Comparison of ENCODE assay signal across 29 cellular contexts in genomic region chr9:80127920-80128319, GRCh38.
"Had no signal": no experiment of that assay in that cellular context is flagged by ENCODE, and none has a peak within 500 bp of the region (broad histone marks: within the 10 kb centered on the region; RNA-seq: fewer than 3 reads in every experiment).

No MANE protein-coding gene starts in this region.

- H3K27me3 Mint-ChIP-seq: activated CD4-positive, alpha-beta T cell treated with anti-CD3 and anti-CD28 coated beads, Interleukin-2, amount 10 ng/mL, durations not matched to agents 7 days and 5 days had no signal

- H3K4me1 Mint-ChIP-seq: activated CD4-positive, alpha-beta T cell treated with anti-CD3 and anti-CD28 coated beads, Interleukin-2, amount 10 ng/mL, durations not matched to agents 7 days and 5 days; activated naive CD4-positive, alpha-beta T cell treated with anti-CD3 and anti-CD28 coated beads, Interleukin-2, amount 50 U/mL, for 24 hours; neural crest cell; stimulated activated effector memory CD8-positive, alpha-beta T cell treated with anti-CD3 and anti-CD28 coated beads, Interleukin-12 subunit alpha, Interleukin-12 subunit beta, amount 100 ng/mL, for 72 hours had no signal

- H3K4me3 Mint-ChIP-seq: activated CD4-positive, alpha-beta T cell treated with anti-CD3 and anti-CD28 coated beads, Interleukin-2, amount 10 ng/mL, durations not matched to agents 7 days and 5 days; activated CD8-positive, alpha-beta T cell treated with anti-CD3 and anti-CD28 coated beads, Interleukin-2, amount 10 ng/mL, durations not matched to agents 7 days and 5 days; activated naive CD4-positive, alpha-beta T cell treated with anti-CD3 and anti-CD28 coated beads, Interleukin-2, amount 50 U/mL, for 24 hours; effector memory CD8-positive, alpha-beta T cell; naive thymus-derived CD4-positive, alpha-beta T cell; neural crest cell; stimulated activated effector memory CD8-positive, alpha-beta T cell treated with anti-CD3 and anti-CD28 coated beads, Interleukin-12 subunit alpha, Interleukin-12 subunit beta, amount 100 ng/mL, for 72 hours; type B pancreatic cell had no signal

- H3K36me3 ChIP-seq: colonic mucosa, esophagus squamous epithelium, gastrocnemius medialis, lower lobe of right lung, thoracic aorta, vagina, WERI-Rb-1 had no signal

- H3K9me3 Mint-ChIP-seq: activated CD4-positive, alpha-beta T cell treated with anti-CD3 and anti-CD28 coated beads, Interleukin-2, amount 10 ng/mL, durations not matched to agents 7 days and 5 days; activated naive CD4-positive, alpha-beta T cell treated with anti-CD3 and anti-CD28 coated beads, Interleukin-2, amount 50 U/mL, for 24 hours; effector memory CD8-positive, alpha-beta T cell; naive thymus-derived CD4-positive, alpha-beta T cell; stimulated activated effector memory CD8-positive, alpha-beta T cell treated with anti-CD3 and anti-CD28 coated beads, Interleukin-12 subunit alpha, Interleukin-12 subunit beta, amount 100 ng/mL, for 72 hours; type B pancreatic cell had no signal

- FAIRE-seq: bronchial epithelial cell, endothelial cell of umbilical vein, small intestine, TTC549 had no signal

- H3K27ac Mint-ChIP-seq: activated CD4-positive, alpha-beta T cell treated with anti-CD3 and anti-CD28 coated beads, Interleukin-2, amount 10 ng/mL, durations not matched to agents 7 days and 5 days; activated CD8-positive, alpha-beta T cell treated with anti-CD3 and anti-CD28 coated beads, Interleukin-2, amount 10 ng/mL, durations not matched to agents 7 days and 5 days; activated naive CD4-positive, alpha-beta T cell treated with anti-CD3 and anti-CD28 coated beads, Interleukin-2, amount 50 U/mL, for 24 hours; effector memory CD8-positive, alpha-beta T cell; naive thymus-derived CD4-positive, alpha-beta T cell; stimulated activated effector memory CD8-positive, alpha-beta T cell treated with anti-CD3 and anti-CD28 coated beads, Interleukin-12 subunit alpha, Interleukin-12 subunit beta, amount 100 ng/mL, for 72 hours; type B pancreatic cell had no signal

- H3K36me3 Mint-ChIP-seq: activated naive CD4-positive, alpha-beta T cell treated with anti-CD3 and anti-CD28 coated beads, Interleukin-2, amount 50 U/mL, for 24 hours; naive thymus-derived CD4-positive, alpha-beta T cell; stimulated activated effector memory CD8-positive, alpha-beta T cell treated with anti-CD3 and anti-CD28 coated beads, Interleukin-12 subunit alpha, Interleukin-12 subunit beta, amount 100 ng/mL, for 72 hours; type B pancreatic cell had no signal

- H3K9me3 ChIP-seq: colonic mucosa, esophagus squamous epithelium, gastrocnemius medialis, lower lobe of right lung, thoracic aorta, vagina had no signal

- ATAC-seq: activated CD8-positive, alpha-beta T cell treated with anti-CD3 and anti-CD28 coated beads, Interleukin-2, amount 10 ng/mL, durations not matched to agents 7 days and 5 days; effector memory CD8-positive, alpha-beta T cell; gastrocnemius medialis; left colon; lower lobe of right lung; naive thymus-derived CD4-positive, alpha-beta T cell; sciatic nerve; stimulated activated effector memory CD8-positive, alpha-beta T cell treated with anti-CD3 and anti-CD28 coated beads, Interleukin-12 subunit alpha, Interleukin-12 subunit beta, amount 100 ng/mL, for 72 hours had no signal

- H3K4me3 ChIP-seq: colonic mucosa, dorsolateral prefrontal cortex, esophagus squamous epithelium, gastrocnemius medialis, lower lobe of right lung, thoracic aorta, vagina had no signal

- DNase-seq: activated CD4-positive, alpha-beta T cell treated with anti-CD3 and anti-CD28 coated beads, Interleukin-2, amount 10 ng/mL, durations not matched to agents 7 days and 5 days; activated CD4-positive, CD25-positive, alpha-beta regulatory T cell treated with anti-CD3 and anti-CD28 coated beads, Interleukin-2, amount 50 U/mL, for 72 hours; activated CD8-positive, alpha-beta T cell treated with anti-CD3 and anti-CD28 coated beads, Interleukin-2, amount 10 ng/mL, durations not matched to agents 7 days and 5 days; activated gamma-delta T cell treated with Interleukin-2 at 50 U/mL for 16 hours; aorta; colonic mucosa; dorsolateral prefrontal cortex; effector memory CD8-positive, alpha-beta T cell; esophagus squamous epithelium; gastrocnemius medialis; head of caudate nucleus; hypothalamus; left colon; lower lobe of right lung; naive thymus-derived CD4-positive, alpha-beta T cell; occipital lobe; small intestine; stimulated activated CD4-positive, alpha-beta T cell treated with anti-CD3 and anti-CD28 coated beads, Interleukin-2, amount 100 ng/mL, for 24 hours; WERI-Rb-1 had no signal

- H3K4me1 ChIP-seq: colonic mucosa, esophagus squamous epithelium, gastrocnemius medialis, lower lobe of right lung, vagina had no signal

- H3K27ac ChIP-seq: colonic mucosa, dorsolateral prefrontal cortex, esophagus squamous epithelium, gastrocnemius medialis, lower lobe of right lung, thoracic aorta, vagina, WERI-Rb-1 had no signal

- H3K27me3 ChIP-seq: colonic mucosa, esophagus squamous epithelium, gastrocnemius medialis, vagina had no signal
